ENCODE assay signal across 8 cellular contexts in the genomic region with DNA sequence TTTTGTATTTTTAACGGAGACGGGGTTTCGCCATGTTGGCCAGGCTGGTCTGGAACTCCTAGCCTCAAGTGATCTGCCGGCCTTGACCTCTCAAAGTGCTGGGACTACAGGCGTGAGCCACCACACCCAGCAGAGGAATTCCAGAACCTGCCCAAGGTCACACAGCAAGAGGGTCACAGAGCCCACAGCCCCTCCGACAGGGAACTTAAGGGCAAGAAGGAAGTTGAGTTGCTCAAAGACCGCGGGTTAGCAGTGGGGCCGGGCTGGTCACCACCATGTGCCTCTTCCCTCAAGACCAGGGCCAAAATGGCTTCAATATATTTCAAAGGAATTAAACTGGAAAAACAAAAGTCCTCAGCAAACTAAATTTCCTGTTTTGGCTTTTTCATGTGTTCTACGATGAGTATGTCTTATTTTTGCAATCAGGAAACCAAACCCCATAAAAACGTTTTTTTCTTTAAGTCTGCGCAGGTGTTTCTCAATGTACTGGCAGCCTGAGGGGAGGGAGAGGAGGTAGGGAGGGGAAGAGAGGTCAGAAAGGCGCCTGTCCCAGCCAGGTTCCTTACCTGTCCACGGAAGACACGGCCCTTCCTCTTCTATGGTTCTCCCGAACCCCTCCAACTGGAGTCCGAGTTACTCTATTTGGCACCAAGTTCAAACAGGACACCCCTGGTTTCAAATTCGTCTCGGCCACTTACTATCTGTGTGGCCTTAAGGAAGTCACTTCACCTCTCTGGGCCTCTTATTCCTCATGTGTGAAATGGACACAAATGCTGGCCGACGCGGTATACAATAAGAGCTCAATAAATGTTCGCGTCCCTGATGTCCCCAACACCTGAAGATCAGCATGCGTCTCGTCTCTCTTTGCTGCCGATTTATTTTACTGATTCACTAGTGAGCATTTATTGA. TPM values are rescaled to one million over a fixed set of nuclear protein-coding genes. Genes with fewer than 3 reads are reported as not detected.
DNase-seq lines count a peak whose midpoint lies in the region; ATAC-seq and TF ChIP-seq lines count a peak whose summit lies in the region.

No MANE protein-coding gene starts in this region.

- H2BK15ac ChIP-seq in neuronal stem cell (ENCODE audit: low read length), result no peak overlapping the region

- no peaks in the 10 kb centered on the region for H3K27me3 Mint-ChIP-seq in T-helper 2 cell treated with Interferon-gamma antibody and Interleukin-4, amounts not matched to agents 5 μg/mL and 100 μg/mL, for 36 hours (ENCODE audit: low read depth)

- no peak overlapping the region for H2AK5ac ChIP-seq in neuronal stem cell (ENCODE audit: low read depth, low read length)

- no peaks in the 10 kb centered on the region for H3K9me3 Mint-ChIP-seq in T-helper 2 cell treated with Interferon-gamma antibody and Interleukin-4, amounts not matched to agents 5 μg/mL and 100 μg/mL, for 36 hours

- H3K9ac ChIP-seq in fibroblast of lung (ENCODE audit: insufficient read depth, low read length) (peak overlapping the region; percentile 64), neuronal stem cell (ENCODE audit: low read depth, low read length, poor library complexity) (no peak overlapping the region)

- DNase-seq in T-helper 2 cell treated with Interferon-gamma antibody and Interleukin-4, amounts not matched to agents 5 μg/mL and 100 μg/mL, for 36 hours (ENCODE audit: low spot score), result peak; percentile 6
- DNase-seq in fibroblast of lung (ENCODE audit: low read depth in 2 of 2) (no peak), neuronal stem cell (ENCODE audit: low spot score) (no peak), COLO668 (lab: John Stamatoyannopoulos, UW; ENCODE audit: unreplicated experiment) (no peak), HCEC 1CT (no peak)
- no peak for DNase-seq in stimulated activated naive CD4-positive, alpha-beta T cell treated with Interleukin-2 at 50 U/mL for 16 hours (lab: John Stamatoyannopoulos, UW)

- H3K4me1 ChIP-seq in fibroblast of lung (ENCODE audit: control insufficient read depth, extremely low read depth, insufficient read depth, low read length) (no peaks in the 10 kb centered on the region), neuronal stem cell (ENCODE audit: control insufficient read depth in 2 of 2, insufficient read depth in 1 of 2, low read depth in 1 of 2, low read length in 2 of 2) (peaks cover 2 to 3% of the 10 kb centered on the region in 2 donors)

- peaks cover 10% of the 10 kb centered on the region for H3K4me1 Mint-ChIP-seq in T-helper 2 cell treated with Interferon-gamma antibody and Interleukin-4, amounts not matched to agents 5 μg/mL and 100 μg/mL, for 36 hours (ENCODE audit: low read depth)

- H3K36me3 Mint-ChIP-seq in T-helper 2 cell treated with Interferon-gamma antibody and Interleukin-4, amounts not matched to agents 5 μg/mL and 100 μg/mL, for 36 hours (ENCODE audit: low read depth), result peaks cover 28% of the 10 kb centered on the region

- no peak overlapping the region for H4K91ac ChIP-seq in neuronal stem cell (ENCODE audit: low read depth, low read length, poor library complexity)

- no peaks in the 10 kb centered on the region for H4K20me1 ChIP-seq in fibroblast of lung (ENCODE audit: control insufficient read depth, extremely low read depth, insufficient read depth, low read length)

- no peak overlapping the region for H3K4ac ChIP-seq in neuronal stem cell (ENCODE audit: low read length)

- H3K36me3 ChIP-seq in fibroblast of lung (ENCODE audit: control insufficient read depth, insufficient read depth, low read length) (peaks cover 4% of the 10 kb centered on the region), neuronal stem cell (replicated peaks in 1 of 2; ENCODE audit: control insufficient read depth in 2 of 2, insufficient read depth in 2 of 2, low read length in 2 of 2) (no peaks in the 10 kb centered on the region)

- no peak overlapping the region for H3K14ac ChIP-seq in neuronal stem cell (ENCODE audit: low read length)

- H4K8ac ChIP-seq in neuronal stem cell (ENCODE audit: low read depth, low read length), result no peak overlapping the region

- no peaks in the 10 kb centered on the region for H3K9me3 ChIP-seq in fibroblast of lung (ENCODE audit: control insufficient read depth, insufficient read depth, low read depth, low read length)
- peaks cover 0 to 5% of the 10 kb centered on the region in 2 donors for H3K9me3 ChIP-seq in neuronal stem cell (replicated peaks in 1 of 2; ENCODE audit: control insufficient read depth in 2 of 2, insufficient read depth in 1 of 2, low read depth in 1 of 2, low read length in 2 of 2)

- peak overlapping the region; percentile 15 for H2AFZ ChIP-seq in fibroblast of lung (ENCODE audit: low read length)
- H2AFZ ChIP-seq in neuronal stem cell (ENCODE audit: low read length), result peak overlapping the region; percentile 94

- no CpG with 5 or more reads among the region's 27 CpGs for WGBS in neuronal stem cell (ENCODE audit: extremely low coverage in 2 of 2, insufficient read length in 2 of 2, insufficient replicate concordance in 1 of 2), 2 donors

- TF ChIP-seq CTCF in fibroblast of lung (conservative IDR thresholded peaks at IDR 0.05 in 1 of 2, IDR thresholded peaks at IDR 0.05 in 1 of 2; ENCODE audit: low read depth in 1 of 2, low read length in 2 of 2), result no peak

- H3K23ac ChIP-seq in neuronal stem cell (ENCODE audit: low read depth, low read length, poor library complexity), result peak overlapping the region; percentile 49

- H3K79me2 ChIP-seq in fibroblast of lung (ENCODE audit: control insufficient read depth, insufficient read depth, low read length), result no peaks in the 10 kb centered on the region

- peak overlapping the region; percentile 79 for H3K4me2 ChIP-seq in fibroblast of lung (ENCODE audit: extremely low read depth, insufficient read depth, low read length)
- peak overlapping the region; percentile 63 for H3K4me2 ChIP-seq in neuronal stem cell (ENCODE audit: insufficient read depth, low read length, poor library complexity, severe bottlenecking)

- no peak overlapping the region for H3K18ac ChIP-seq in neuronal stem cell (ENCODE audit: low read length)

- H2BK5ac ChIP-seq in neuronal stem cell (ENCODE audit: low read length), result no peak overlapping the region

- ATAC-seq in GM18867 (IDR thresholded peaks at IDR 0.05; ENCODE audit: unreplicated experiment), result peak; percentile 14
- peak; percentile 9 for ATAC-seq in HG02970 (IDR thresholded peaks at IDR 0.05; ENCODE audit: low FRiP score, unreplicated experiment)

- H2BK12ac ChIP-seq in neuronal stem cell (ENCODE audit: low read length), result no peak overlapping the region

- no peak overlapping the region for H2BK120ac ChIP-seq in neuronal stem cell (ENCODE audit: low read depth, low read length)

- peak overlapping the region; percentile 46 for H3K27ac ChIP-seq in fibroblast of lung (ENCODE audit: insufficient read depth, low read length)
- no peak overlapping the region for H3K27ac ChIP-seq in neuronal stem cell (replicated peaks; ENCODE audit: low read length)

- peak overlapping the region; percentile 98 for H3K4me3 Mint-ChIP-seq in T-helper 2 cell treated with Interferon-gamma antibody and Interleukin-4, amounts not matched to agents 5 μg/mL and 100 μg/mL, for 36 hours

- no peaks in the 10 kb centered on the region for H3K79me1 ChIP-seq in neuronal stem cell (ENCODE audit: low read depth, low read length)

- H3K27me3 ChIP-seq in fibroblast of lung (ENCODE audit: control insufficient read depth, insufficient read depth, low read length) (no peaks in the 10 kb centered on the region), neuronal stem cell (ENCODE audit: control insufficient read depth in 3 of 3, insufficient read depth in 3 of 3, low read depth in 1 of 3, low read length in 3 of 3) (peaks cover 2 to 10% (median 2%) of the 10 kb centered on the region in 3 experiments)

- peak overlapping the region; percentile 53 to 71 (median 62) for H3K4me3 ChIP-seq in fibroblast of lung (replicated peaks in 1 of 4; ENCODE audit: control extremely low read depth in 1 of 4, insufficient read depth in 1 of 4, low read depth in 3 of 4, low read length in 4 of 4)
- peak overlapping the region; percentile 65 to 80 for H3K4me3 ChIP-seq in neuronal stem cell (ENCODE audit: low read length in 2 of 2)

- H3K27ac Mint-ChIP-seq in T-helper 2 cell treated with Interferon-gamma antibody and Interleukin-4, amounts not matched to agents 5 μg/mL and 100 μg/mL, for 36 hours, result peak overlapping the region; percentile 82

RNA-seq across cellular contexts. Expression of gene SLC8B1, which starts 0.8 kb away (rescaled TPM):
- 14.6 and 16.8 TPM in 2 replicates for total RNA-seq in fibroblast of lung
- 10.4 and 16.7 TPM in 2 replicates for polyA plus RNA-seq in fibroblast of lung
- polyA plus RNA-seq in fibroblast of lung (2012), result 9.4 and 14.3 TPM in 2 replicates
- polyA minus RNA-seq in fibroblast of lung (ENCODE audit: low replicate concordance), result 69.9 and 147 TPM in 2 replicates
- 3.1 TPM for polyA plus RNA-seq in neuronal stem cell (2013, experiment 1 of 2)
- polyA plus RNA-seq in neuronal stem cell (2013, experiment 2 of 2), result 3.5 TPM

RNA-seq across cellular contexts. Expression of gene PLBD2, which starts 24.3 kb away (rescaled TPM):
- total RNA-seq in fibroblast of lung, result 28.2 and 35.5 TPM in 2 replicates
- 11.7 and 11.9 TPM in 2 replicates for polyA plus RNA-seq in fibroblast of lung
- 48.5 and 61.6 TPM in 2 replicates for polyA plus RNA-seq in fibroblast of lung (2012)
- polyA minus RNA-seq in fibroblast of lung (ENCODE audit: low replicate concordance), result 72.0 and 104 TPM in 2 replicates
- polyA plus RNA-seq in neuronal stem cell (2013, experiment 1 of 2), result 23.8 TPM
- polyA plus RNA-seq in neuronal stem cell (2013, experiment 2 of 2), result 24.2 TPM
